Comparison of ENCODE assay signal across 8 cellular contexts in genomic region chr12:57611116-57611809, GRCh38. TPM values are rescaled to one million over a fixed set of nuclear protein-coding genes. Genes with fewer than 3 reads are reported as not detected.
DNase-seq lines count a peak whose midpoint lies in the region; ATAC-seq and TF ChIP-seq lines count a peak whose summit lies in the region.

Gene ARHGEF25 (plus strand): TSS chr12:57611435. CDS start chr12:57611895, 460 bp downstream.

- TF ChIP-seq CTCF in GM10266 (IDR thresholded peaks at IDR 0.05; ENCODE audit: control insufficient read depth, insufficient read depth, low read depth, missing control alignments) (no peak), left ventricle myocardium inferior (IDR thresholded peaks at IDR 0.05; ENCODE audit: borderline replicate concordance) (no peak)

- H3K27ac ChIP-seq in left ventricle myocardium inferior (replicated peaks), result peak within 1 kb of the TSS; percentile 90

- H3K4me1 ChIP-seq in left ventricle myocardium inferior, result peaks cover 96% of the 10 kb centered on the region

- H3K27me3 ChIP-seq in left ventricle myocardium inferior (ENCODE audit: low read depth), result peaks cover 4% of the 10 kb centered on the region

- no peaks in the 10 kb centered on the region for H3K9me3 ChIP-seq in left ventricle myocardium inferior (replicated peaks)

- peaks cover 34% of the 10 kb centered on the region for H3K36me3 ChIP-seq in left ventricle myocardium inferior

- intact Hi-C loops in left ventricle myocardium inferior (cut with micrococcal nuclease) (no loop called here), posterior vena cava (cut with DNase I) (no loop called here)

- ATAC-seq in HG03045 (IDR thresholded peaks at IDR 0.05; ENCODE audit: unreplicated experiment) (peak; percentile 42), GM18520 (IDR thresholded peaks at IDR 0.05; ENCODE audit: unreplicated experiment) (no peak)

- peak within 1 kb of the TSS; percentile 87 for H3K4me3 ChIP-seq in left ventricle myocardium inferior

- peak; percentile 94 for DNase-seq in GM10266 (ENCODE audit: extremely low spot score)
- DNase-seq in RPMI7951 (ENCODE audit: low read depth), result peak; percentile 56
- DNase-seq in amniotic epithelial cell (ENCODE audit: low read depth), result peak; percentile 47
- peak; percentile 87 for DNase-seq in left ventricle myocardium inferior
- peak; percentile 92 for DNase-seq in posterior vena cava (ENCODE audit: low spot score)
- no peak for DNase-seq in SKM-1 treated with dmso at 0.1 percent for 144 hours (lab: John Stamatoyannopoulos, UW; ENCODE audit: unreplicated experiment)

RNA-seq across cellular contexts. Expression of gene ARHGEF25, which starts in this region (rescaled TPM):
- 9.4 and 11.5 TPM in 2 replicates for total RNA-seq in RPMI7951 (2014; rRNA removed; shearing (Covaris generic))
- total RNA-seq in left ventricle myocardium inferior (9.7 TPM), posterior vena cava (10 to 100 TPM; 78.8 to 82.8 TPM)
